ENCODE assay signal across 16 cellular contexts in the genomic region with DNA sequence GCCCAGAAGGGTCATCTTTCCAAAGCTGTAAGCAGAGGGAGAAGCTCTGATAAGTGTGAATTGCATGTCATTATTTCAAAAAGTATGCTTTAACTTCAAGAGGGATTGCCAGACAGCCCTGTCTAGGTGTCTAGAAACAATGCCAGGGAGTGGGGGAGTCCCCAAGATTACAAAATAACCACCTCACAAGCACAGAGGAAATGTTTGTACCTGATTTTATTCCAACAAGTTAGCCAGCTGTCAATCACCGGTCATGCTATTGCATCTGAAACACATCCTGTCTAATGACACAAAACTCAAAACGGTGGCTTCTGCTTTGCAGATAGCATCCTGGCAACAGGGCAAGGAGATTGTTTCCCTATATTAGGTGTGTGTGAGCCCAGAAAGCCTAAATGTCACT.
DNase-seq lines count a peak whose midpoint lies in the region; ATAC-seq, FAIRE-seq and TF ChIP-seq lines count a peak whose summit lies in the region.
"Had no signal": no experiment of that assay in that cellular context is flagged by ENCODE, and none has a peak within 500 bp of the region (broad histone marks: within the 10 kb centered on the region; RNA-seq: fewer than 3 reads in every experiment).

No MANE protein-coding gene starts in this region.

- no peak for TF ChIP-seq RAD21 in GM12878 (IDR thresholded peaks at IDR 0.05; ENCODE audit: insufficient read depth, low read depth, low read length)

- RAD21 ChIA-PET in GM12878 (lab: Charles Lee; ENCODE audit: unreplicated experiment), result no interaction called here

- CTCF ChIA-PET in GM12878 (lab: Yijun Ruan, JAX), result interaction anchor here (1.2 to 1.5 kb wide), 2 partner anchors 10 to 83 kb away, joined by 3 to 4 read pairs; no protein-coding TSS in a partner anchor

- no peaks in the 10 kb centered on the region for H3K9me3 ChIP-seq in GM12878 (replicated peaks; ENCODE audit: control insufficient read depth, insufficient read depth, low read length)
- no peaks in the 10 kb centered on the region for H3K9me3 ChIP-seq in vagina
- H3K9me3 ChIP-seq: breast epithelium, left lung had no signal

- H3K36me3 ChIP-seq in GM12878 (ENCODE audit: control insufficient read depth in 2 of 2, insufficient read depth in 2 of 2, low read length in 1 of 2) (no peaks in the 10 kb centered on the region), vagina (no peaks in the 10 kb centered on the region)
- H3K36me3 ChIP-seq: breast epithelium, left lung had no signal

- SMC1A ChIA-PET in GM12878 (lab: Charles Lee; ENCODE audit: uncharacterized antibody, unreplicated experiment), result interaction anchor here (1.3 to 2.7 kb wide), 5 partner anchors 14 to 66 kb away, joined by 3 to 9 read pairs (median 3); no protein-coding TSS in a partner anchor

- DNase-seq in GM12878 (ENCODE audit: low read depth, low spot score), result peak; percentile 36
- no peak for DNase-seq in vagina (ENCODE audit: extremely low spot score in 2 of 2)
- DNase-seq in COLO829 (ENCODE audit: low spot score), result no peak
- no peak for DNase-seq in amniotic stem cell (lab: John Stamatoyannopoulos, UW)
- DNase-seq: activated B cell treated with CpG ODN at 0.5 μM for 24 hours, DMS79, left lung, MM.1S, naive B cell, NCI-H2081 treated with DMSO at 0.1 percent for 48 hours, substantia nigra, T-helper 1 cell had no signal

- TF ChIP-seq CTCF in GM12878 (IDR thresholded peaks at IDR 0.05 in 2 of 3, conservative IDR thresholded peaks at IDR 0.05 in 1 of 3; ENCODE audit: control insufficient read depth in 2 of 3, extremely low read depth in 1 of 3, insufficient read depth in 1 of 3, low read depth in 3 of 3, low read length in 3 of 3) (no peak), vagina (IDR thresholded peaks at IDR 0.05) (no peak)

- H3K9ac ChIP-seq in GM12878 (ENCODE audit: control insufficient read depth, insufficient read depth, low read length), result no peak overlapping the region

- H4K20me1 ChIP-seq in GM12878 (ENCODE audit: control insufficient read depth, insufficient read depth), result no peaks in the 10 kb centered on the region

- no TSS peak for BruUV-seq in GM12878 (replicated peaks; lab: Mats Ljungman, UMichigan)

- no peak for FAIRE-seq in GM12878 (lab: Jason Lieb, UNC)

- in situ Hi-C loops in GM12878 (cut with MboI), result no loop called here

- no peaks in the 10 kb centered on the region; a peak in 1 of 4 replicates for H3K27me3 ChIP-seq in GM12878 (replicated peaks in 1 of 2; ENCODE audit: control insufficient read depth in 2 of 2, insufficient read depth in 2 of 2, low read length in 1 of 2)
- no peaks in the 10 kb centered on the region for H3K27me3 ChIP-seq in vagina
- H3K27me3 ChIP-seq: breast epithelium, left lung had no signal

- TF ChIP-seq POLR2A in GM12878 (IDR thresholded peaks at IDR 0.05; ENCODE audit: low read depth, low read length) (no peak), vagina (IDR thresholded peaks at IDR 0.05) (no peak)

- H3K4me3 ChIP-seq in GM12878 (no peak overlapping the region), vagina (no peak overlapping the region)
- H3K4me3 ChIP-seq: breast epithelium, left lung had no signal

- WGBS in GM12878 (ENCODE audit: insufficient coverage, insufficient replicate concordance, low lambda C conversion rate, missing lambda C conversion rate), result 0% methylated on average over 2 of the region's 2 CpGs

- H3K79me2 ChIP-seq in GM12878 (ENCODE audit: control insufficient read depth, insufficient read depth, low read length), result no peaks in the 10 kb centered on the region

- no peak for TF ChIP-seq EP300 in GM12878 (IDR thresholded peaks at IDR 0.05; ENCODE audit: borderline replicate concordance in 1 of 2, control insufficient read depth in 1 of 2, low read depth in 2 of 2, low read length in 2 of 2)

- ATAC-seq in GM18858 (IDR thresholded peaks at IDR 0.05; ENCODE audit: unreplicated experiment), result peak; percentile 40
- ATAC-seq in GM21529 (IDR thresholded peaks at IDR 0.05; ENCODE audit: unreplicated experiment), result peak; percentile 61
- peak; percentile 42 for ATAC-seq in HG03066 (IDR thresholded peaks at IDR 0.05; ENCODE audit: low read depth, unreplicated experiment)
- peak; percentile 53 for ATAC-seq in GM12878
- ATAC-seq: left lung had no signal

- H3K27ac ChIP-seq in GM12878 (ENCODE audit: control insufficient read depth, insufficient read depth), result no peak overlapping the region
- no peak overlapping the region for H3K27ac ChIP-seq in vagina
- H3K27ac ChIP-seq: breast epithelium, left lung had no signal

- intact Hi-C loops in GM12878 (cut with micrococcal nuclease; ENCODE audit: unreplicated experiment), result no loop called here
- intact Hi-C loops in vagina (cut with DNase I), result no loop called here

- peaks cover 14% of the 10 kb centered on the region for H3K4me1 ChIP-seq in GM12878 (ENCODE audit: control insufficient read depth, insufficient read depth, low read length)
- H3K4me1 ChIP-seq in vagina, result no peaks in the 10 kb centered on the region
- H3K4me1 ChIP-seq: breast epithelium, left lung had no signal

- H3K4me2 ChIP-seq in GM12878 (ENCODE audit: control insufficient read depth, insufficient read depth), result no peak overlapping the region

- POLR2A ChIA-PET in GM12878 (lab: Charles Lee), result no interaction called here

- H2AFZ ChIP-seq in GM12878 (ENCODE audit: control insufficient read depth, low read depth, low read length), result no peak overlapping the region

TF ChIP-seq in GM12878, 131 proteins besides CTCF, POLR2A, EP300 and RAD21:
- TF ChIP-seq, protein P1, sequence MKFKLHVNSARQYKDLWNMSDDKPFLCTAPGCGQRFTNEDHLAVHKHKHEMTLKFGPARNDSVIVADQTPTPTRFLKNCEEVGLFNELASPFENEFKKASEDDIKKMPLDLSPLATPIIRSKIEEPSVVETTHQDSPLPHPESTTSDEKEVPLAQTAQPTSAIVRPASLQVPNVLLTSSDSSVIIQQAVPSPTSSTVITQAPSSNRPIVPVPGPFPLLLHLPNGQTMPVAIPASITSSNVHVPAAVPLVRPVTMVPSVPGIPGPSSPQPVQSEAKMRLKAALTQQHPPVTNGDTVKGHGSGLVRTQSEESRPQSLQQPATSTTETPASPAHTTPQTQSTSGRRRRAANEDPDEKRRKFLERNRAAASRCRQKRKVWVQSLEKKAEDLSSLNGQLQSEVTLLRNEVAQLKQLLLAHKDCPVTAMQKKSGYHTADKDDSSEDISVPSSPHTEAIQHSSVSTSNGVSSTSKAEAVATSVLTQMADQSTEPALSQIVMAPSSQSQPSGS (IDR thresholded peaks at IDR 0.05; ENCODE audit: low read length), result no peak
- TF ChIP-seq TARDBP (IDR thresholded peaks at IDR 0.05; ENCODE audit: borderline replicate concordance) (no peak), BCL11A (IDR thresholded peaks at IDR 0.05; ENCODE audit: low read depth, low read length) (no peak), IRF4 (IDR thresholded peaks at IDR 0.05; ENCODE audit: low read depth, low read length) (no peak), SREBF2 (IDR thresholded peaks at IDR 0.05; ENCODE audit: low read length) (no peak), FOS (IDR thresholded peaks at IDR 0.05; ENCODE audit: borderline replicate concordance, extremely low read depth, insufficient read length) (no peak), CBFB (IDR thresholded peaks at IDR 0.05; ENCODE audit: low read depth) (no peak), CHD2 (IDR thresholded peaks at IDR 0.05; ENCODE audit: borderline replicate concordance, low read depth, low read length) (no peak), ZSCAN29 (IDR thresholded peaks at IDR 0.05) (no peak), ATF7 (IDR thresholded peaks at IDR 0.05; ENCODE audit: low read depth) (no peak), IKZF2 (IDR thresholded peaks at IDR 0.05) (peak in 1 of 2 experiments; percentile 10; a peak in 1 of 4 replicates)
- TF ChIP-seq, protein P2, sequence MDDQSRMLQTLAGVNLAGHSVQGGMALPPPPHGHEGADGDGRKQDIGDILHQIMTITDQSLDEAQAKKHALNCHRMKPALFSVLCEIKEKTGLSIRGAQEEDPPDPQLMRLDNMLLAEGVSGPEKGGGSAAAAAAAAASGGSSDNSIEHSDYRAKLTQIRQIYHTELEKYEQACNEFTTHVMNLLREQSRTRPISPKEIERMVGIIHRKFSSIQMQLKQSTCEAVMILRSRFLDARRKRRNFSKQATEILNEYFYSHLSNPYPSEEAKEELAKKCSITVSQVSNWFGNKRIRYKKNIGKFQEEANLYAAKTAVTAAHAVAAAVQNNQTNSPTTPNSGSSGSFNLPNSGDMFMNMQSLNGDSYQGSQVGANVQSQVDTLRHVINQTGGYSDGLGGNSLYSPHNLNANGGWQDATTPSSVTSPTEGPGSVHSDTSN (IDR thresholded peaks at IDR 0.05; ENCODE audit: insufficient replicate concordance, low read depth, low read length), result peak; percentile 84
- TF ChIP-seq, protein P3, sequence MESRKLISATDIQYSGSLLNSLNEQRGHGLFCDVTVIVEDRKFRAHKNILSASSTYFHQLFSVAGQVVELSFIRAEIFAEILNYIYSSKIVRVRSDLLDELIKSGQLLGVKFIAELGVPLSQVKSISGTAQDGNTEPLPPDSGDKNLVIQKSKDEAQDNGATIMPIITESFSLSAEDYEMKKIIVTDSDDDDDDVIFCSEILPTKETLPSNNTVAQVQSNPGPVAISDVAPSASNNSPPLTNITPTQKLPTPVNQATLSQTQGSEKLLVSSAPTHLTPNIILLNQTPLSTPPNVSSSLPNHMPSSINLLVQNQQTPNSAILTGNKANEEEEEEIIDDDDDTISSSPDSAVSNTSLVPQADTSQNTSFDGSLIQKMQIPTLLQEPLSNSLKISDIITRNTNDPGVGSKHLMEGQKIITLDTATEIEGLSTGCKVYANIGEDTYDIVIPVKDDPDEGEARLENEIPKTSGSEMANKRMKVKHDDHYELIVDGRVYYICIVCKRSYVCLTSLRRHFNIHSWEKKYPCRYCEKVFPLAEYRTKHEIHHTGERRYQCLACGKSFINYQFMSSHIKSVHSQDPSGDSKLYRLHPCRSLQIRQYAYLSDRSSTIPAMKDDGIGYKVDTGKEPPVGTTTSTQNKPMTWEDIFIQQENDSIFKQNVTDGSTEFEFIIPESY (IDR thresholded peaks at IDR 0.05), result no peak
- TF ChIP-seq, protein P4, sequence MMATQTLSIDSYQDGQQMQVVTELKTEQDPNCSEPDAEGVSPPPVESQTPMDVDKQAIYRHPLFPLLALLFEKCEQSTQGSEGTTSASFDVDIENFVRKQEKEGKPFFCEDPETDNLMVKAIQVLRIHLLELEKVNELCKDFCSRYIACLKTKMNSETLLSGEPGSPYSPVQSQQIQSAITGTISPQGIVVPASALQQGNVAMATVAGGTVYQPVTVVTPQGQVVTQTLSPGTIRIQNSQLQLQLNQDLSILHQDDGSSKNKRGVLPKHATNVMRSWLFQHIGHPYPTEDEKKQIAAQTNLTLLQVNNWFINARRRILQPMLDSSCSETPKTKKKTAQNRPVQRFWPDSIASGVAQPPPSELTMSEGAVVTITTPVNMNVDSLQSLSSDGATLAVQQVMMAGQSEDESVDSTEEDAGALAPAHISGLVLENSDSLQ (IDR thresholded peaks at IDR 0.05), result peak; percentile 96
